Comparison of ENCODE assay signal across 26 cellular contexts in genomic region chr4:7552466-7552865, GRCh38.
"Had no signal": no experiment of that assay in that cellular context is flagged by ENCODE, and none has a peak within 500 bp of the region (broad histone marks: within the 10 kb centered on the region; RNA-seq: fewer than 3 reads in every experiment).

No MANE protein-coding gene starts in this region.

- ATAC-seq: esophagus mucosa; foreskin keratinocyte; gastroesophageal sphincter; heart left ventricle; left cardiac atrium; left lung; left ventricle myocardium superior; lower lobe of right lung; mucosa of descending colon; naive thymus-derived CD8-positive, alpha-beta T cell had no signal

- H3K4me3 ChIP-seq: coronary artery, dorsolateral prefrontal cortex, gastroesophageal sphincter, heart left ventricle, hepatocyte, left lung, lower lobe of right lung, mucosa of descending colon had no signal

- H3K27me3 ChIP-seq: dorsolateral prefrontal cortex, foreskin keratinocyte, gastroesophageal sphincter, heart left ventricle, hepatocyte, left lung had no signal

- H3K36me3 ChIP-seq: gastroesophageal sphincter, heart left ventricle, left lung, lower lobe of right lung had no signal

- H3K27ac Mint-ChIP-seq: mesothelial cell of epicardium; naive thymus-derived CD8-positive, alpha-beta T cell had no signal

- H3K4me1 ChIP-seq: heart left ventricle, left lung, lower lobe of right lung had no signal

- H3K36me3 Mint-ChIP-seq: mesothelial cell of epicardium had no signal

- H3K27me3 Mint-ChIP-seq: naive B cell had no signal

- H3K4me1 Mint-ChIP-seq: immature natural killer cell; naive B cell; naive thymus-derived CD8-positive, alpha-beta T cell had no signal

- H3K27ac ChIP-seq: coronary artery, dorsolateral prefrontal cortex, epithelial cell of prostate, foreskin keratinocyte, gastroesophageal sphincter, heart left ventricle, hepatocyte, left lung, lower lobe of right lung had no signal

- DNase-seq: dermis blood vessel endothelial cell; effector CD4-positive, alpha-beta T cell; effector memory CD4-positive, alpha-beta T cell; erythroblast; foreskin keratinocyte; heart left ventricle; hypothalamus; immature natural killer cell; islet precursor cell; left cardiac atrium; left lung; left ventricle myocardium superior; mesenchymal stem cell; mucosa of descending colon; naive B cell; naive thymus-derived CD8-positive, alpha-beta T cell had no signal

- FAIRE-seq: colon, frontal cortex had no signal

- H3K4me3 Mint-ChIP-seq: immature natural killer cell; mesothelial cell of epicardium; naive B cell; naive thymus-derived CD8-positive, alpha-beta T cell had no signal
